Comparison of ENCODE assay signal across 20 cellular contexts in genomic region chr3:169628567-169628966, GRCh38. TPM values are rescaled to one million over a fixed set of nuclear protein-coding genes. Genes with fewer than 3 reads are reported as not detected.
"Had no signal": no experiment of that assay in that cellular context is flagged by ENCODE, and none has a peak within 500 bp of the region (broad histone marks: within the 10 kb centered on the region; RNA-seq: fewer than 3 reads in every experiment).

No MANE protein-coding gene starts in this region.

- H3K27me3 ChIP-seq: esophagus squamous epithelium, gastroesophageal sphincter, right atrium auricular region, sigmoid colon, uterus had no signal

- DNase-seq: effector memory CD8-positive, alpha-beta T cell; esophagus squamous epithelium; foreskin fibroblast; glutamatergic neuron; kidney; left colon; mucosa of descending colon; naive thymus-derived CD8-positive, alpha-beta T cell; posterior cingulate gyrus; sigmoid colon; stimulated activated CD4-positive, alpha-beta T cell treated with anti-CD3 and anti-CD28 coated beads, Interleukin-2, amount 100 ng/mL, for 24 hours; stimulated activated CD4-positive, alpha-beta T cell treated with anti-CD3 and anti-CD28 coated beads, Interleukin-4, amount 100 ng/mL, for 4 hours; stimulated activated naive B cell treated with anti-CD40 and anti-IgM and Interleukin-4, amounts not matched to agents 10 μg/mL and 1 μg/mL and 100 μg/mL, for 72 hours; stimulated activated naive CD8-positive, alpha-beta T cell treated with anti-CD3 and anti-CD28 coated beads, Interleukin-15, amount 100 ng/mL, for 72 hours; uterus had no signal

- H3K4me1 ChIP-seq: sigmoid colon, uterus had no signal

- H3K36me3 ChIP-seq: esophagus squamous epithelium, gastroesophageal sphincter, neutrophil, right atrium auricular region, sigmoid colon, thoracic aorta, uterus had no signal

- H3K4me3 ChIP-seq: esophagus squamous epithelium, gastroesophageal sphincter, mucosa of descending colon, right atrium auricular region, sigmoid colon, skin epidermis, thoracic aorta, uterus had no signal

- H3K9me3 ChIP-seq: esophagus squamous epithelium, gastroesophageal sphincter, mucosa of descending colon, neutrophil, right atrium auricular region, sigmoid colon, thoracic aorta, uterus had no signal

- H3K27ac ChIP-seq: esophagus squamous epithelium, gastroesophageal sphincter, neutrophil, right atrium auricular region, sigmoid colon, skin epidermis, thoracic aorta, uterus had no signal

- ATAC-seq: effector memory CD8-positive, alpha-beta T cell; gastroesophageal sphincter; left colon; mucosa of descending colon; naive thymus-derived CD8-positive, alpha-beta T cell; stimulated activated naive B cell treated with anti-CD40 and anti-IgM and Interleukin-4, amounts not matched to agents 10 μg/mL and 1 μg/mL and 100 μg/mL, for 72 hours; stimulated activated naive CD8-positive, alpha-beta T cell treated with anti-CD3 and anti-CD28 coated beads, Interleukin-15, amount 100 ng/mL, for 72 hours had no signal

RNA-seq across cellular contexts. Expression of gene MECOM, which starts 34.9 kb away (rescaled TPM):
- total RNA-seq: naive thymus-derived CD8-positive, alpha-beta T cell had no signal
- polyA plus RNA-seq: naive thymus-derived CD8-positive, alpha-beta T cell had no signal
